ENCODE assay signal across 21 cellular contexts in the genomic region with DNA sequence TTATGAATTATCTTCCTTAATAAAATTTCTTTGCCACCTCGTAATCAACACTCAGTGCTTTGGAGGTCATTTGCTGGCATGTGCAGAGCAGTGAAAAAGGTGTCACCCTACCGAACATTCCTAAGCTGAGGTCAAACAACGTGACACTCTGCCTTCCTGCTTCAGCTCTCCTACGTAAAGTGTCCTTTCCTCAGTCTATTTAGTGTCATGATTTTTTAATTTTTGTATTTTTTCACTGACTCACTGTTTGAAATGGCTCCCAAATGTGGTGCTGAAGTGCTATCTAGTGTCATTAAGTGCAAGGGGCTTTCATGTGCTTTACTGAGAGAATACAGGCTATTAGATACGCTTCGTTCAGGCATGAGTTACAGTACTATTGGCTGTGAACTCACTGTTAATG. TPM values are rescaled to one million over a fixed set of nuclear protein-coding genes. Genes with fewer than 3 reads are reported as not detected.
"Had no signal": no experiment of that assay in that cellular context is flagged by ENCODE, and none has a peak within 500 bp of the region (broad histone marks: within the 10 kb centered on the region; RNA-seq: fewer than 3 reads in every experiment).

No MANE protein-coding gene starts in this region.

- ATAC-seq: HepG2, Panc1, PC-3, SK-N-SH treated with all-trans-retinoic acid at 6 μM for 48 hours had no signal

- DNase-seq: IMR-90; Kasumi-1; MM.1S; NCI-H1092 treated with DMSO at 0.1 percent for 48 hours; NCI-H1436; NCI-H187; NCI-H2029 treated with DMSO at 0.1 percent for 48 hours; NCI-H2107; NCI-H2171 treated with DMSO at 0.1 percent for 48 hours; NCI-H345; NCI-H446 treated with DMSO at 0.1 percent for 48 hours; NCI-H510A treated with DMSO at 0.1 percent for 48 hours; NCI-H526; NK-92 treated with Interleukin-12 subunit alpha and Interleukin-12 subunit beta, amount 100 ng/mL, for 24 hours; PC-3; SHP77 treated with DMSO at 0.1 percent for 48 hours; SJCRH30; T-helper 1 cell had no signal

RNA-seq across cellular contexts. Expression of a gene that starts 37.0 kb away (rescaled TPM):
- total RNA-seq: HepG2 had no signal
